ENCODE assay signal across 13 cellular contexts in the genomic region with DNA sequence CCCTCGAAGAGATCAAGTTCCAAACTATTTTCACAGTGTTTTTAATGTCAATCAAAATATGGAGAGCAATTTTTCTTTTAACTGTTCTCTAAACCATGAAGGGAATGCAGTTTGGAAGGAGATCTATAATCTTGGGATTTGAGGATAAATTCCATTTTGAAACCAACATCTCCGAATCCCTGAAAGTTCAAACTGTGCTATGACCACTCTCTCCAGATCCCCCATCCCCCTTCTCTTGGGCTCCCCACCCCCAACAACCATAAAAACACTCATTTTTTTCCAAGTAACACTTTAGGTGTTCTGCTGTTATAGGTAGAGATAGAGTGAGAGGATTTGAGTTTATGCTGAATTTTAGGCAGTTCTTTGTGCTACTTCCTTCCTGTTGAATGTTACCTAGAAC. TPM values are rescaled to one million over a fixed set of nuclear protein-coding genes. Genes with fewer than 3 reads are reported as not detected.
A peak's percentile ranks its signal among the peaks of the same experiment; 100 is the strongest.
DNase-seq lines count a peak whose midpoint lies in the region; ATAC-seq and TF ChIP-seq lines count a peak whose summit lies in the region.
"Had no signal": no experiment of that assay in that cellular context is flagged by ENCODE, and none has a peak within 500 bp of the region (broad histone marks: within the 10 kb centered on the region; RNA-seq: fewer than 3 reads in every experiment).

No MANE protein-coding gene starts in this region.

- no peak overlapping the region for H2AFZ ChIP-seq in ACC112 (ENCODE audit: low read length, unreplicated experiment)

- no peaks in the 10 kb centered on the region for H3K27me3 ChIP-seq in ACC112 (ENCODE audit: insufficient read depth, low read length)
- H3K27me3 ChIP-seq in RWPE2 (ENCODE audit: insufficient read depth, poor library complexity, severe bottlenecking) = no peaks in the 10 kb centered on the region
- no peaks in the 10 kb centered on the region for H3K27me3 ChIP-seq in ovary

- peak overlapping the region; percentile 90 for H3K27ac ChIP-seq in ACC112 (ENCODE audit: low read depth, low read length)
- H3K27ac ChIP-seq in RWPE2 (ENCODE audit: poor library complexity, severe bottlenecking) = peak overlapping the region; percentile 90
- H3K27ac ChIP-seq in ovary = peak overlapping the region in 1 of 2 donors; percentile 82

- no peak for TF ChIP-seq CTCF in RWPE2 (IDR thresholded peaks at IDR 0.05; ENCODE audit: poor library complexity, severe bottlenecking)
- no peak for TF ChIP-seq CTCF in fibroblast of mammary gland (conservative IDR thresholded peaks at IDR 0.05; ENCODE audit: control insufficient read depth, insufficient read depth, low read depth, low read length)
- no peak for TF ChIP-seq CTCF in ovary (IDR thresholded peaks at IDR 0.05)

- WGBS in ovary, 3 donors = 4 to 10% (median 4%) methylated on average over 2 of the region's 2 CpGs

- peaks cover 65% of the 10 kb centered on the region for H3K79me2 ChIP-seq in ACC112 (ENCODE audit: control insufficient read depth, insufficient read depth, low read length, unreplicated experiment)

- intact Hi-C loops in ovary (cut with DNase I) = loop anchor here in 1 of 4 donors (10.0 kb wide), 1 partner anchor 154 kb away; no protein-coding TSS in a partner anchor

- H3K4me3 ChIP-seq in ACC112 (ENCODE audit: low read depth, low read length) = peak overlapping the region; percentile 85
- H3K4me3 ChIP-seq in RWPE2 (ENCODE audit: severe bottlenecking) = peak overlapping the region; percentile 60
- H3K4me3 ChIP-seq in fibroblast of mammary gland (ENCODE audit: control insufficient read depth, low read depth, low read length) = peak overlapping the region; percentile 76
- H3K4me3 ChIP-seq in ovary = peak overlapping the region; percentile 71

- TF ChIP-seq EP300 in ovary (IDR thresholded peaks at IDR 0.05) = no peak

- H3K9me3 ChIP-seq in RWPE2 (ENCODE audit: severe bottlenecking) (no peaks in the 10 kb centered on the region), ovary (no peaks in the 10 kb centered on the region)

- TF ChIP-seq POLR2A in ovary (IDR thresholded peaks at IDR 0.05) = no peak

- DNase-seq in RWPE2 (ENCODE audit: low spot score) = no peak
- no peak for DNase-seq in fibroblast of mammary gland (ENCODE audit: low read depth)
- DNase-seq in ovary = no peak
- DNase-seq in NCI-H1436 treated with DMSO at 0.1 percent for 48 hours (lab: John Stamatoyannopoulos, UW) = no peak
- DNase-seq in NK-92 treated with Interleukin-12 subunit alpha and Interleukin-12 subunit beta, amount 100 ng/mL, for 24 hours (lab: John Stamatoyannopoulos, UW) = no peak
- DNase-seq: dermis blood vessel endothelial cell; left colon; NCI-H526; stimulated activated CD4-positive, alpha-beta T cell treated with anti-CD3 and anti-CD28 coated beads, Interleukin-4, amount 100 ng/mL, for 24 hours; T-helper 17 cell had no signal

- ATAC-seq in RWPE2 (ENCODE audit: low read depth) (no peak), HG03039 (IDR thresholded peaks at IDR 0.05; ENCODE audit: unreplicated experiment) (no peak), GM18502 (IDR thresholded peaks at IDR 0.05; ENCODE audit: poor library complexity, unreplicated experiment) (no peak)
- ATAC-seq: left colon, T-helper 17 cell had no signal

- H3K4me1 ChIP-seq in ACC112 (ENCODE audit: control insufficient read depth, insufficient read depth, low read length, unreplicated experiment) = peaks cover 50% of the 10 kb centered on the region
- H3K4me1 ChIP-seq in RWPE2 (ENCODE audit: insufficient read depth, poor library complexity, severe bottlenecking) = peaks cover 22% of the 10 kb centered on the region
- peaks cover 19% of the 10 kb centered on the region for H3K4me1 ChIP-seq in ovary (ENCODE audit: insufficient read depth)

- H3K36me3 ChIP-seq in ACC112 (ENCODE audit: insufficient read depth, low read length) (peaks cover 5% of the 10 kb centered on the region; the same call in 1 of the 2 replicates), RWPE2 (ENCODE audit: low read depth) (peaks cover 41% of the 10 kb centered on the region), ovary (no peaks in the 10 kb centered on the region)

RNA-seq across cellular contexts. Expression of gene CALD1, which starts 1.7 kb away (rescaled TPM):
- total RNA-seq in ovary = 100 to 1,000 TPM; 306 to 697 (median 463) TPM
- 100 to 1,000 TPM; 405 to 586 TPM for polyA plus RNA-seq in ovary
